ENCODE assay signal across 23 cellular contexts in the genomic region with DNA sequence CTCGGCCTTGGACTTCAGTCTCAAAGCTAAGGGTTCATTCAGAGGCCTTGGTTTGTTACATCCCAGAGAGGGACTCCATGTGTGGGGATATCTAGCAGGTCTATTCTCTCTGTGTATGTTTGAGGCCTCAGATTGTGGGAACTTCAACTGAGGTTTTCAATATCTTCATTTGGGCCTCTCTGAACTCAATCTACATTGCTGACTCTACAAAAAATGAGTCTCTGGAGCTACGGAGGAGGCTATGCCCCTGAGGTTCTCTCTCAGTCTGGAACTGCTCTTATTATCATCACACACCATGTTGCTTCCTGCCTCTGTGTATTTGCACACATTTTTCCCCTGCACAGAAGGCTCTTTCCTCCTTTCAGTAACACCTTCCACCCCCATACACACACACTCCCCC.
"Had no signal": no experiment of that assay in that cellular context is flagged by ENCODE, and none has a peak within 500 bp of the region (broad histone marks: within the 10 kb centered on the region; RNA-seq: fewer than 3 reads in every experiment).

No MANE protein-coding gene starts in this region.

- H3K9me3 ChIP-seq: MG63, SK-N-SH had no signal

- H3K27ac Mint-ChIP-seq: IgD-negative memory B cell had no signal

- H3K9ac ChIP-seq: SK-N-SH had no signal

- H3K36me3 ChIP-seq: MG63 had no signal

- ATAC-seq: Panc1, PC-3 had no signal

- DNase-seq: Karpas-422, KBM-7, MG63, NCI-H1092, NCI-H1105 treated with DMSO at 0.1 percent for 48 hours, NCI-H1417 treated with DMSO at 0.1 percent for 48 hours, NCI-H146, NCI-H1694 treated with DMSO at 0.1 percent for 48 hours, NCI-H1930, NCI-H2081, NCI-H2107, NCI-H226, NCI-H446, NCI-H510A, NCI-H524 treated with DMSO at 0.1 percent for 48 hours, NCI-H69, NCI-H774, PC-3, SHP77, SK-N-SH had no signal

- H3K27me3 ChIP-seq: MG63 had no signal

- H3K4me3 Mint-ChIP-seq: IgD-negative memory B cell had no signal

- H3K4me3 ChIP-seq: MG63 had no signal

- H3K27me3 Mint-ChIP-seq: IgD-negative memory B cell had no signal

- H3K27ac ChIP-seq: RWPE1 had no signal

- H3K4me2 ChIP-seq: SK-N-SH had no signal

- H3K9me3 Mint-ChIP-seq: IgD-negative memory B cell had no signal

- H3K36me3 Mint-ChIP-seq: IgD-negative memory B cell had no signal
